Comparison of ENCODE assay signal across 9 cellular contexts in the genomic region with DNA sequence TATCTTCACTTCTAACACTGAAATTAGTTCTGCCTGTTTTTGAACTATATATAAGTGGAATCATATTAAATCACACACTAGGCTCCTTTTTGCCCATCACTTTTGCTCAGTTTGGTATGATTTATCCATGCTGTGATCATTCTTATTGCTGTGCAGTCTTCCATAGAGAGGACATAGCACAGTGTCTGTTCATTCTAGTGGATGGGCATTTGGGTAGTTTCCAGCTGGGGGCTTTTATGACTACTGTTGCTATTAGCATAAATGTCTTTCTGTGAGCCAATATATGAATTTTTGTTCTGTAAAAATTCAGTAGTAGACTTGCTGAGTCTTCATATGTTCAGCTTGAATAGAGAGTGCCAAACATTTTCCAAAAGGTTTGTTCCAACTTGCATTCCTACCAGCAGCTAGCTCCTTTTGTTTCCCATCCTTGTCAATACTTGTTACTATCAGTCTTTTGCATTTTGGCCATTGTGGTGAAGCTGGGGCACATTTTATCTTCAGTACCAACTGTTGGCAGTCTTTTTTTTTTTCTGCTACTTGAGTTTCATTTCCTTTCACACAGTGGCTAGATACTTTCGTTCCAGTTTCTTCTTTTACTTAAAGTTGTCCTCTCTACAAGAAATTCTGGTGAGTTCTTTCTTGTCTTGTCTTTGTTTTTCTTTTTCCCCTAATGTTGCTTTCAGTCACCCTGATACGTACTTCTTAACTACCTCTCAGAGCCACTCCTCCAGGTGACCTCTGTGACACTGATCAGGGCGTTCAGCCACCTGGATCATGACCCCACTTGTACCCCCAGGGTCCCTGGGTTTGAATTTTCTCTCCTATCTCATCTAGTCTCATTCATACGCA.
DNase-seq lines count a peak whose midpoint lies in the region; ATAC-seq and TF ChIP-seq lines count a peak whose summit lies in the region.
"Had no signal": no experiment of that assay in that cellular context is flagged by ENCODE, and none has a peak within 500 bp of the region (broad histone marks: within the 10 kb centered on the region; RNA-seq: fewer than 3 reads in every experiment).

No MANE protein-coding gene starts in this region.

- H3K4me3 ChIP-seq in osteoblast (ENCODE audit: insufficient read depth, low read length): no peak overlapping the region

- H3K4me1 ChIP-seq in osteoblast (ENCODE audit: insufficient read depth, low read length): peaks cover 6% of the 10 kb centered on the region

- H4K20me1 ChIP-seq in osteoblast (ENCODE audit: insufficient read depth, low read length): no peaks in the 10 kb centered on the region

- H3K9me3 ChIP-seq in osteoblast (ENCODE audit: low read depth, low read length): no peaks in the 10 kb centered on the region

- no peaks in the 10 kb centered on the region for H3K27me3 Mint-ChIP-seq in activated CD4-positive, alpha-beta T cell treated with anti-CD3 and anti-CD28 coated beads, Interleukin-2, amount 10 ng/mL, durations not matched to agents 24 days and 14 days
- peaks cover 15% of the 10 kb centered on the region for H3K27me3 Mint-ChIP-seq in nephron progenitor cell (ENCODE audit: low read depth, poor library complexity)

- no peaks in the 10 kb centered on the region for H3K9me3 Mint-ChIP-seq in activated CD4-positive, alpha-beta T cell treated with anti-CD3 and anti-CD28 coated beads, Interleukin-2, amount 10 ng/mL, durations not matched to agents 24 days and 14 days
- no peaks in the 10 kb centered on the region for H3K9me3 Mint-ChIP-seq in nephron progenitor cell

- peaks cover 31% of the 10 kb centered on the region for H3K4me1 Mint-ChIP-seq in activated CD4-positive, alpha-beta T cell treated with anti-CD3 and anti-CD28 coated beads, Interleukin-2, amount 10 ng/mL, durations not matched to agents 24 days and 14 days
- H3K4me1 Mint-ChIP-seq in nephron progenitor cell: peaks cover 9% of the 10 kb centered on the region

- H3K4me3 Mint-ChIP-seq in activated CD4-positive, alpha-beta T cell treated with anti-CD3 and anti-CD28 coated beads, Interleukin-2, amount 10 ng/mL, durations not matched to agents 24 days and 14 days: peak overlapping the region; percentile 35
- H3K4me3 Mint-ChIP-seq in nephron progenitor cell: no peak overlapping the region

- peak overlapping the region; percentile 4 for H3K27ac Mint-ChIP-seq in activated CD4-positive, alpha-beta T cell treated with anti-CD3 and anti-CD28 coated beads, Interleukin-2, amount 10 ng/mL, durations not matched to agents 24 days and 14 days
- H3K27ac Mint-ChIP-seq in nephron progenitor cell: peak overlapping the region; percentile 47

- H3K27me3 ChIP-seq in osteoblast (ENCODE audit: insufficient read depth, low read length): no peaks in the 10 kb centered on the region

- H3K4me2 ChIP-seq in osteoblast (ENCODE audit: insufficient read depth, low read length): no peak overlapping the region

- intact Hi-C loops in activated CD4-positive, alpha-beta T cell treated with anti-CD3 and anti-CD28 coated beads, Interleukin-2, amount 10 ng/mL, durations not matched to agents 24 days and 14 days (cut with micrococcal nuclease): no loop called here

- no peaks in the 10 kb centered on the region for H3K36me3 ChIP-seq in osteoblast (ENCODE audit: insufficient read depth, low read length)

- peak; percentile 61 for ATAC-seq in HG02840 (IDR thresholded peaks at IDR 0.05; ENCODE audit: low FRiP score, unreplicated experiment)

- no peaks in the 10 kb centered on the region for H3K79me2 ChIP-seq in osteoblast (ENCODE audit: insufficient read depth, low read length)

- H3K36me3 Mint-ChIP-seq in activated CD4-positive, alpha-beta T cell treated with anti-CD3 and anti-CD28 coated beads, Interleukin-2, amount 10 ng/mL, durations not matched to agents 24 days and 14 days (ENCODE audit: low read depth): no peaks in the 10 kb centered on the region
- H3K36me3 Mint-ChIP-seq in nephron progenitor cell (ENCODE audit: low read depth): no peaks in the 10 kb centered on the region

- H3K27ac ChIP-seq in osteoblast (ENCODE audit: low read depth, low read length): no peak overlapping the region

- no peak for TF ChIP-seq CTCF in nephron progenitor cell (IDR thresholded peaks at IDR 0.05)
- TF ChIP-seq CTCF in osteoblast (IDR thresholded peaks at IDR 0.05; ENCODE audit: extremely low read depth, low read depth, low read length): no peak

- no peak for DNase-seq in activated CD4-positive, alpha-beta T cell treated with anti-CD3 and anti-CD28 coated beads, Interleukin-2, amount 10 ng/mL, durations not matched to agents 24 days and 14 days
- DNase-seq in activated CD4-positive, alpha-beta T cell treated with anti-CD3 and anti-CD28 coated beads for 48 hours: no peak
- DNase-seq in NOMO-1 treated with DMSO at 0.1 percent for 48 hours (lab: John Stamatoyannopoulos, UW; ENCODE audit: unreplicated experiment) (peak; percentile 54), nephron progenitor cell (no peak), C1 segment of cervical spinal cord (lab: John Stamatoyannopoulos, UW) (no peak), osteoblast (ENCODE audit: insufficient read length, low spot score, missing footprints) (no peak)
- no peak for DNase-seq in activated CD4-positive, alpha-beta T cell treated with anti-CD3 and anti-CD28 coated beads, Interleukin-2, amount 50 U/mL, for 48 hours
- DNase-seq: T1000 had no signal

- no peak overlapping the region for H2AFZ ChIP-seq in osteoblast (ENCODE audit: low read length)
